ENCODE assay signal across 21 cellular contexts in the genomic region with DNA sequence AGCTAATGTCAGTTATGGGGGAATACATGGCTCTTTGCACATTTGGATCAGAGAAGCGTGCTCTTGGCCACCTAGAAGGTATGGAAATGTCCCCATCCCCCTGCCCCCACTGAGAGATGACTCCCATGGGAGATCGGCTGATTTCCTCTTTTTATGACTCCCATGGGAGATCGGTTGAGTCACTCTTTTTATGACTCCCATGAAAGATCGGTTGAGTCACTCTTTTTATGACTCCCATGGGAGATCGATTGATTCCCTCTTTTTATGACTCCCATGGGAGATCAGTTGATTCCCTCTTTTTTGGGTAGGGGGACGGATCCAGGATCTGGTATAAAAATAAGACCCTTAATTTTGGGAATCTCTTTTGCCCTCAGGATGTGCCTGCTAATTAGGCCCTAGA. TPM values are rescaled to one million over a fixed set of nuclear protein-coding genes. Genes with fewer than 3 reads are reported as not detected.
DNase-seq lines count a peak whose midpoint lies in the region; ATAC-seq, FAIRE-seq and TF ChIP-seq lines count a peak whose summit lies in the region.
"Had no signal": no experiment of that assay in that cellular context is flagged by ENCODE, and none has a peak within 500 bp of the region (broad histone marks: within the 10 kb centered on the region; RNA-seq: fewer than 3 reads in every experiment).

No MANE protein-coding gene starts in this region.

- H3K4me2 ChIP-seq in Karpas-422 (ENCODE audit: low read depth, low read length, poor library complexity, severe bottlenecking): no peak overlapping the region
- no peak overlapping the region for H3K4me2 ChIP-seq in K562 (ENCODE audit: insufficient read depth, low read length)

- H3K4me1 Mint-ChIP-seq in MCF 10A (ENCODE audit: insufficient read depth, unreplicated experiment): no peaks in the 10 kb centered on the region
- H3K4me1 Mint-ChIP-seq in activated T-cell treated with anti-CD3 and anti-CD28 coated beads, Interleukin-2, amount 50 U/mL, for 24 hours (ENCODE audit: low read depth): peaks cover 3% of the 10 kb centered on the region

- H3K27me3 ChIP-seq in breast epithelium (no peaks in the 10 kb centered on the region), Karpas-422 (ENCODE audit: low read length) (no peaks in the 10 kb centered on the region), K562 (ENCODE audit: control insufficient read depth in 2 of 2, insufficient read depth in 2 of 2, low read length in 2 of 2) (peaks cover 9 to 10% of the 10 kb centered on the region in 2 experiments; a peak in 4 of 5 replicates)
- H3K27me3 ChIP-seq: right lobe of liver, tibial artery had no signal

- H3K4me3 Mint-ChIP-seq in MCF 10A (ENCODE audit: unreplicated experiment): no peak overlapping the region
- no peak overlapping the region for H3K4me3 Mint-ChIP-seq in activated T-cell treated with anti-CD3 and anti-CD28 coated beads, Interleukin-2, amount 50 U/mL, for 24 hours
- H3K4me3 Mint-ChIP-seq: activated naive CD8-positive, alpha-beta T cell treated with anti-CD3 and anti-CD28 coated beads, Interleukin-2, amount 10 ng/mL, durations not matched to agents 7 days and 5 days; activated T-cell treated with anti-CD3 and anti-CD28 coated beads, Interleukin-2, amount 50 U/mL, for 4 hours had no signal

- POLR2A ChIA-PET in MCF 10A (lab: Yijun Ruan, JAX): interaction anchor here (0.7 kb wide), 1 partner anchor 226 kb away, joined by 5 read pairs; no protein-coding TSS in a partner anchor
- POLR2A ChIA-PET in K562 (lab: Yijun Ruan, JAX): no interaction called here

- TF ChIP-seq CTCF in MCF 10A (IDR thresholded peaks at IDR 0.05; ENCODE audit: unreplicated experiment): no peak
- no peak for TF ChIP-seq CTCF in breast epithelium (IDR thresholded peaks at IDR 0.05)
- TF ChIP-seq CTCF in K562 (IDR thresholded peaks at IDR 0.05 in 2 of 3, conservative IDR thresholded peaks at IDR 0.05 in 1 of 3; ENCODE audit: insufficient read depth in 2 of 3, low read depth in 1 of 3, low read length in 3 of 3): no peak

- no peaks in the 10 kb centered on the region for H3K9me2 ChIP-seq in Karpas-422 (replicated peaks; ENCODE audit: insufficient read depth, low read length)

- no peaks in the 10 kb centered on the region for H3K4me1 ChIP-seq in breast epithelium
- H3K4me1 ChIP-seq in Karpas-422 (ENCODE audit: low read length): peaks cover 32% of the 10 kb centered on the region
- H3K4me1 ChIP-seq in K562 (replicated peaks in 1 of 2; ENCODE audit: control insufficient read depth in 2 of 2, insufficient read depth in 2 of 2, low read length in 2 of 2): no peaks in the 10 kb centered on the region; a peak in 1 of 5 replicates
- H3K4me1 ChIP-seq: right lobe of liver had no signal

- TF ChIP-seq RAD21 in K562 (CRISPR knock-in tag; conservative IDR thresholded peaks at IDR 0.05 in 1 of 2, IDR thresholded peaks at IDR 0.05 in 1 of 2): no peak

- no peaks in the 10 kb centered on the region for H3K9me1 ChIP-seq in K562 (ENCODE audit: control insufficient read depth, insufficient read depth, low read length)

- TF ChIP-seq POLR2A in breast epithelium (IDR thresholded peaks at IDR 0.05): no peak
- no peak for TF ChIP-seq POLR2A in K562 (conservative IDR thresholded peaks at IDR 0.05)

- no peak for TF ChIP-seq EP300 in K562 (IDR thresholded peaks at IDR 0.05; ENCODE audit: low read length)

- FAIRE-seq in K562 (lab: Jason Lieb, UNC): no peak
- FAIRE-seq: islet of Langerhans, TTC549 had no signal

- H4K20me1 ChIP-seq in Karpas-422 (ENCODE audit: insufficient read depth, low read depth, low read length): no peaks in the 10 kb centered on the region
- H4K20me1 ChIP-seq in K562 (replicated peaks; ENCODE audit: control insufficient read depth, insufficient read depth, low read length): no peaks in the 10 kb centered on the region

- CTCF ChIA-PET in MCF 10A (lab: Yijun Ruan, JAX) (interaction anchor here (0.5 to 1.9 kb wide), 7 partner anchors 10 to 1024 kb away, joined by 3 to 6 read pairs (median 4); partner anchors contain the start of gene RPS12), K562 (lab: Yijun Ruan, JAX; ENCODE audit: low intra/inter-chr PET ratio) (interaction anchor here (0.7 kb wide), 1 partner anchor 1409 kb away, joined by 3 read pairs; no protein-coding TSS in a partner anchor)

- H3K27me3 Mint-ChIP-seq in MCF 10A (ENCODE audit: insufficient read depth, unreplicated experiment): peaks cover 19% of the 10 kb centered on the region
- peaks cover 34% of the 10 kb centered on the region for H3K27me3 Mint-ChIP-seq in activated T-cell treated with anti-CD3 and anti-CD28 coated beads, Interleukin-2, amount 50 U/mL, for 24 hours

- ATAC-seq in K562 (no peak), HG03521 (IDR thresholded peaks at IDR 0.05; ENCODE audit: unreplicated experiment) (no peak)
- ATAC-seq: activated T-cell treated with anti-CD3 and anti-CD28 coated beads, Interleukin-2, amount 50 U/mL, for 4 hours had no signal

- no peaks in the 10 kb centered on the region for H3K9me3 Mint-ChIP-seq in MCF 10A (ENCODE audit: unreplicated experiment)
- H3K9me3 Mint-ChIP-seq in activated T-cell treated with anti-CD3 and anti-CD28 coated beads, Interleukin-2, amount 50 U/mL, for 24 hours: no peaks in the 10 kb centered on the region
- H3K9me3 Mint-ChIP-seq: activated naive CD8-positive, alpha-beta T cell treated with anti-CD3 and anti-CD28 coated beads, Interleukin-2, amount 10 ng/mL, durations not matched to agents 7 days and 5 days; activated T-cell treated with anti-CD3 and anti-CD28 coated beads, Interleukin-2, amount 50 U/mL, for 4 hours had no signal

- WGBS in K562 (ENCODE audit: insufficient coverage, low coverage, missing lambda C conversion rate): 3% methylated on average over 6 of the region's 6 CpGs

- no peaks in the 10 kb centered on the region for H3K36me3 Mint-ChIP-seq in MCF 10A (ENCODE audit: insufficient read depth, unreplicated experiment)
- no peaks in the 10 kb centered on the region for H3K36me3 Mint-ChIP-seq in activated T-cell treated with anti-CD3 and anti-CD28 coated beads, Interleukin-2, amount 50 U/mL, for 24 hours (ENCODE audit: low read depth)
- H3K36me3 Mint-ChIP-seq: activated naive CD8-positive, alpha-beta T cell treated with anti-CD3 and anti-CD28 coated beads, Interleukin-2, amount 10 ng/mL, durations not matched to agents 7 days and 5 days had no signal

- H2AFZ ChIP-seq in Karpas-422 (ENCODE audit: low read length): no peak overlapping the region
- H2AFZ ChIP-seq in K562 (ENCODE audit: low read depth, low read length): no peak overlapping the region

- BruUV-seq in MCF 10A (replicated peaks; lab: Mats Ljungman, UMichigan) (no TSS peak), K562 (replicated peaks; lab: Mats Ljungman, UMichigan) (no TSS peak)

- intact Hi-C loops in MCF 10A (cut with micrococcal nuclease): loop anchor here (5.0 kb wide), 1 partner anchor 285 kb away; the partner anchor contains the start of gene RPS12
- intact Hi-C loops in breast epithelium (cut with DNase I; ENCODE audit: low total_unique reads): no loop called here
- intact Hi-C loops in K562 (cut with micrococcal nuclease): loop anchor here (10.0 kb wide), 1 partner anchor 1387 kb away; no protein-coding TSS in a partner anchor

- H3K36me3 ChIP-seq in breast epithelium (no peaks in the 10 kb centered on the region), Karpas-422 (ENCODE audit: insufficient read depth, low read length) (no peaks in the 10 kb centered on the region), K562 (ENCODE audit: control insufficient read depth, insufficient read depth, low read length) (no peaks in the 10 kb centered on the region)
- H3K36me3 ChIP-seq: MG63, neutrophil, right lobe of liver, tibial artery had no signal

- no peak overlapping the region for H3K4me3 ChIP-seq in breast epithelium
- H3K4me3 ChIP-seq in Karpas-422 (ENCODE audit: low read length): no peak overlapping the region
- no peak overlapping the region for H3K4me3 ChIP-seq in K562
- H3K4me3 ChIP-seq: MG63, right lobe of liver, tibial artery had no signal

- H3K27ac ChIP-seq in breast epithelium: no peak overlapping the region
- no peak overlapping the region for H3K27ac ChIP-seq in Karpas-422 (ENCODE audit: low read length)
- no peak overlapping the region for H3K27ac ChIP-seq in K562 (ENCODE audit: extremely low read depth, low read depth, low read length)
- H3K27ac ChIP-seq: HL-60, neutrophil, right lobe of liver, tibial artery had no signal

- in situ Hi-C loops in K562 (cut with MboI): loop anchor here (25.0 kb wide), 2 partner anchors 235 to 1010 kb away; partner anchors contain the start of gene VNN2

- H3K79me2 ChIP-seq in Karpas-422 (ENCODE audit: low read length): no peaks in the 10 kb centered on the region
- no peaks in the 10 kb centered on the region for H3K79me2 ChIP-seq in K562 (ENCODE audit: control insufficient read depth, insufficient read depth, low read length)

- DNase-seq in MCF 10A (ENCODE audit: unreplicated experiment): peak; percentile 80
- DNase-seq in breast epithelium (ENCODE audit: low spot score in 2 of 2): no peak
- DNase-seq in Karpas-422: peak; percentile 77
- DNase-seq in K562 (ENCODE audit: extremely low read depth in 1 of 4, low spot score in 3 of 4): no peak
- no peak for DNase-seq in activated T-cell treated with anti-CD3 and anti-CD28 coated beads, Interleukin-2, amount 50 U/mL, for 24 hours
- no peak for DNase-seq in T-helper 9 cell
- DNase-seq in anterior cingulate cortex (lab: John Stamatoyannopoulos, UW): no peak
- DNase-seq: activated naive CD8-positive, alpha-beta T cell treated with anti-CD3 and anti-CD28 coated beads, Interleukin-2, amount 10 ng/mL, durations not matched to agents 7 days and 5 days; activated T-cell treated with anti-CD3 and anti-CD28 coated beads, Interleukin-2, amount 50 U/mL, for 4 hours; MG63; midbrain; NCI-H2029 treated with DMSO at 0.1 percent for 48 hours; right lobe of liver; stimulated activated CD4-positive, alpha-beta T cell treated with anti-CD3 and anti-CD28 coated beads, Interleukin-2, amount 100 ng/mL, for 48 hours; tibial artery had no signal

- H3K27ac Mint-ChIP-seq in MCF 10A (ENCODE audit: low read depth, unreplicated experiment): no peak overlapping the region
- H3K27ac Mint-ChIP-seq in activated T-cell treated with anti-CD3 and anti-CD28 coated beads, Interleukin-2, amount 50 U/mL, for 24 hours: no peak overlapping the region
- H3K27ac Mint-ChIP-seq: activated naive CD8-positive, alpha-beta T cell treated with anti-CD3 and anti-CD28 coated beads, Interleukin-2, amount 10 ng/mL, durations not matched to agents 7 days and 5 days had no signal

- H3K9ac ChIP-seq in Karpas-422 (ENCODE audit: low read length) (no peak overlapping the region), K562 (ENCODE audit: insufficient read depth in 1 of 2, low read depth in 2 of 2, low read length in 2 of 2) (no peak overlapping the region)

- H3K9me3 ChIP-seq in breast epithelium (no peaks in the 10 kb centered on the region), Karpas-422 (ENCODE audit: low read length) (no peaks in the 10 kb centered on the region), K562 (replicated peaks; ENCODE audit: control insufficient read depth, insufficient read depth, low read depth, low read length) (no peaks in the 10 kb centered on the region)
- H3K9me3 ChIP-seq: neutrophil, right lobe of liver, tibial artery had no signal

RNA-seq across cellular contexts. Expression of gene TAAR9, which starts 10.3 kb away (rescaled TPM):
- total RNA-seq in MCF 10A (2022): not detected in 2 replicates
- total RNA-seq in breast epithelium: not detected
- total RNA-seq in Karpas-422 (2014; rRNA removed; shearing (Covaris generic); ENCODE audit: low replicate concordance): not detected in 2 replicates
- not detected in 2 replicates for total RNA-seq in K562 (2011; cell fraction: chromatin; rRNA removed; ENCODE audit: low replicate concordance)
- not detected in 2 replicates for total RNA-seq in K562 (2011; cell fraction: nucleolus; rRNA removed)
- not detected in 2 replicates for total RNA-seq in K562 (2011; cell fraction: nucleoplasm; rRNA removed)
- not detected in 2 replicates for total RNA-seq in K562 (2014; rRNA removed)
- total RNA-seq in K562 (2014; rRNA removed; fragmentation: Illumina TruSeq; extraction: Trizol): not detected in 2 replicates
- not detected in 2 replicates for total RNA-seq in K562 (2015; rRNA removed; fragmentation: Illumina TruSeq; extraction: Trizol)
- not detected in 2 replicates for total RNA-seq in K562 (2021)
- polyA plus RNA-seq in K562 (2011; rRNA removed): not detected in 2 replicates
- not detected in 2 replicates for polyA plus RNA-seq in K562 (2011; cell fraction: cytosol; rRNA removed)
- polyA plus RNA-seq in K562 (2011; cell fraction: nucleus; rRNA removed): not detected in 2 replicates
- polyA plus RNA-seq in K562 (2012): not detected in 2 replicates
- not detected in 2 replicates for polyA plus RNA-seq in K562 (2014; fragmentation: Illumina TruSeq; extraction: Trizol)
- not detected for polyA plus RNA-seq in K562 (2014; fragmentation: Nextera tagmentation; extraction: Ambion mirVana)
- polyA plus RNA-seq in K562 (2014; rRNA removed): not detected in 2 replicates
- not detected in 2 replicates for polyA minus RNA-seq in K562 (2011; rRNA and poly(A)+ RNA removed)
- polyA minus RNA-seq in K562 (2011; cell fraction: cytosol; rRNA and poly(A)+ RNA removed): not detected in 2 replicates
- not detected in 2 replicates for polyA minus RNA-seq in K562 (2011; cell fraction: nucleus; rRNA and poly(A)+ RNA removed)
- total RNA-seq: activated naive CD8-positive, alpha-beta T cell treated with anti-CD3 and anti-CD28 coated beads, Interleukin-2, amount 10 ng/mL, durations not matched to agents 7 days and 5 days; activated T-cell treated with anti-CD3 and anti-CD28 coated beads, Interleukin-2, amount 50 U/mL, for 4 hours; cerebellum; right lobe of liver had no signal

RNA-seq across cellular contexts. Expression of gene STX7, which starts 14.9 kb away (rescaled TPM):
- total RNA-seq in MCF 10A (2022) (31.3 and 33.0 TPM in 2 replicates), breast epithelium (10 to 100 TPM; 28.5 to 67.4 (median 37.8) TPM), K562 (2014; rRNA removed) (15.5 and 22.5 TPM in 2 replicates), K562 (2014; rRNA removed; fragmentation: Illumina TruSeq; extraction: Trizol) (26.7 and 29.4 TPM in 2 replicates), K562 (2015; rRNA removed; fragmentation: Illumina TruSeq; extraction: Trizol) (24.5 and 30.3 TPM in 2 replicates), K562 (2021) (24.8 and 25.3 TPM in 2 replicates)
- 38.5 and 39.7 TPM in 2 replicates for total RNA-seq in Karpas-422 (2014; rRNA removed; shearing (Covaris generic); ENCODE audit: low replicate concordance)
- total RNA-seq in K562 (2011; cell fraction: chromatin; rRNA removed; ENCODE audit: low replicate concordance): 15.2 and 26.2 TPM in 2 replicates
- total RNA-seq in K562 (2011; cell fraction: nucleolus; rRNA removed): 19.7 and 24.0 TPM in 2 replicates
- 22.8 and 25.0 TPM in 2 replicates for total RNA-seq in K562 (2011; cell fraction: nucleoplasm; rRNA removed)
- polyA plus RNA-seq in K562 (2011; rRNA removed) (29.0 and 34.4 TPM in 2 replicates), K562 (2014; fragmentation: Illumina TruSeq; extraction: Trizol) (26.9 and 28.4 TPM in 2 replicates), K562 (2014; fragmentation: Nextera tagmentation; extraction: Ambion mirVana) (10 to 100 TPM; 13.0 to 14.6 TPM), K562 (2014; rRNA removed) (15.0 and 15.6 TPM in 2 replicates)
- polyA plus RNA-seq in K562 (2011; cell fraction: cytosol; rRNA removed): 7.0 and 11.7 TPM in 2 replicates
- polyA plus RNA-seq in K562 (2011; cell fraction: nucleus; rRNA removed): 22.3 and 35.5 TPM in 2 replicates
- 19.6 and 23.8 TPM in 2 replicates for polyA plus RNA-seq in K562 (2012)
- 28.7 and 43.2 TPM in 2 replicates for polyA minus RNA-seq in K562 (2011; rRNA and poly(A)+ RNA removed)
- 7.3 and 13.3 TPM in 2 replicates for polyA minus RNA-seq in K562 (2011; cell fraction: cytosol; rRNA and poly(A)+ RNA removed)
- 29.6 and 51.4 TPM in 2 replicates for polyA minus RNA-seq in K562 (2011; cell fraction: nucleus; rRNA and poly(A)+ RNA removed)

RNA-seq across cellular contexts. Expression of gene TAAR8, which starts 24.7 kb away (rescaled TPM):
- total RNA-seq in MCF 10A (2022) (not detected in 2 replicates), breast epithelium (not detected), K562 (2014; rRNA removed) (not detected in 2 replicates), K562 (2014; rRNA removed; fragmentation: Illumina TruSeq; extraction: Trizol) (not detected in 2 replicates), K562 (2015; rRNA removed; fragmentation: Illumina TruSeq; extraction: Trizol) (not detected in 2 replicates), K562 (2021) (not detected in 2 replicates)
- total RNA-seq in Karpas-422 (2014; rRNA removed; shearing (Covaris generic); ENCODE audit: low replicate concordance): not detected in 2 replicates
- total RNA-seq in K562 (2011; cell fraction: chromatin; rRNA removed; ENCODE audit: low replicate concordance): not detected in 2 replicates
- not detected in 2 replicates for total RNA-seq in K562 (2011; cell fraction: nucleolus; rRNA removed)
- total RNA-seq in K562 (2011; cell fraction: nucleoplasm; rRNA removed): not detected in 2 replicates
- polyA plus RNA-seq in K562 (2011; rRNA removed) (not detected in 2 replicates), K562 (2014; fragmentation: Illumina TruSeq; extraction: Trizol) (not detected in 2 replicates), K562 (2014; fragmentation: Nextera tagmentation; extraction: Ambion mirVana) (not detected), K562 (2014; rRNA removed) (not detected in 2 replicates)
- polyA plus RNA-seq in K562 (2011; cell fraction: cytosol; rRNA removed): not detected in 2 replicates
- polyA plus RNA-seq in K562 (2011; cell fraction: nucleus; rRNA removed): not detected in 2 replicates
- polyA plus RNA-seq in K562 (2012): not detected in 2 replicates
- polyA minus RNA-seq in K562 (2011; rRNA and poly(A)+ RNA removed): not detected in 2 replicates
- polyA minus RNA-seq in K562 (2011; cell fraction: cytosol; rRNA and poly(A)+ RNA removed): not detected in 2 replicates
- not detected in 2 replicates for polyA minus RNA-seq in K562 (2011; cell fraction: nucleus; rRNA and poly(A)+ RNA removed)
- total RNA-seq: activated naive CD8-positive, alpha-beta T cell treated with anti-CD3 and anti-CD28 coated beads, Interleukin-2, amount 10 ng/mL, durations not matched to agents 7 days and 5 days; activated T-cell treated with anti-CD3 and anti-CD28 coated beads, Interleukin-2, amount 50 U/mL, for 4 hours; cerebellum; right lobe of liver had no signal

RNA-seq across cellular contexts. Expression of gene TAAR6, which starts 42.3 kb away (rescaled TPM):
- total RNA-seq in MCF 10A (2022) (not detected in 2 replicates), breast epithelium (not detected), K562 (2014; rRNA removed) (not detected in 2 replicates), K562 (2014; rRNA removed; fragmentation: Illumina TruSeq; extraction: Trizol) (not detected in 2 replicates), K562 (2015; rRNA removed; fragmentation: Illumina TruSeq; extraction: Trizol) (not detected in 2 replicates), K562 (2021) (not detected in 2 replicates)
- total RNA-seq in Karpas-422 (2014; rRNA removed; shearing (Covaris generic); ENCODE audit: low replicate concordance): not detected in 2 replicates
- total RNA-seq in K562 (2011; cell fraction: chromatin; rRNA removed; ENCODE audit: low replicate concordance): not detected in 2 replicates
- not detected in 2 replicates for total RNA-seq in K562 (2011; cell fraction: nucleolus; rRNA removed)
- total RNA-seq in K562 (2011; cell fraction: nucleoplasm; rRNA removed): not detected in 2 replicates
- polyA plus RNA-seq in K562 (2011; rRNA removed) (not detected in 2 replicates), K562 (2014; fragmentation: Illumina TruSeq; extraction: Trizol) (not detected in 2 replicates), K562 (2014; fragmentation: Nextera tagmentation; extraction: Ambion mirVana) (not detected), K562 (2014; rRNA removed) (not detected in 2 replicates)
- polyA plus RNA-seq in K562 (2011; cell fraction: cytosol; rRNA removed): not detected in 2 replicates
- polyA plus RNA-seq in K562 (2011; cell fraction: nucleus; rRNA removed): not detected in 2 replicates
- not detected in 2 replicates for polyA plus RNA-seq in K562 (2012)
- polyA minus RNA-seq in K562 (2011; rRNA and poly(A)+ RNA removed): not detected in 2 replicates
- polyA minus RNA-seq in K562 (2011; cell fraction: cytosol; rRNA and poly(A)+ RNA removed): not detected in 2 replicates
- not detected in 2 replicates for polyA minus RNA-seq in K562 (2011; cell fraction: nucleus; rRNA and poly(A)+ RNA removed)
- total RNA-seq: activated naive CD8-positive, alpha-beta T cell treated with anti-CD3 and anti-CD28 coated beads, Interleukin-2, amount 10 ng/mL, durations not matched to agents 7 days and 5 days; activated T-cell treated with anti-CD3 and anti-CD28 coated beads, Interleukin-2, amount 50 U/mL, for 4 hours; cerebellum; right lobe of liver had no signal

Comparison
In these comparisons a context has a peak if more than half of its experiments do, and no peak if none do; other contexts are left out.
1. DNase-seq: peak in MCF 10A (single experiment) and Karpas-422 (single experiment); none in breast epithelium (0 of 2), K562 (0 of 4), activated T-cell treated with anti-CD3 and anti-CD28 coated beads, Interleukin-2, amount 50 U/mL, for 24 hours (single experiment), T-helper 9 cell (single experiment) and anterior cingulate cortex (0 of 58).